ENCODE assay signal across 2 cellular contexts in genomic region chr6:87539554-87539953, GRCh38.
TF ChIP-seq lines count a peak whose summit lies in the region.

No MANE protein-coding gene starts in this region.

TF ChIP-seq in HEK293, 187 proteins besides CTCF, POLR2A, EP300 and RAD21:
- TF ChIP-seq ZNF791 (tag by site-specific recombination; IDR thresholded peaks at IDR 0.05) (no peak), SETDB1 (IDR thresholded peaks at IDR 0.05; ENCODE audit: insufficient read length, low read length) (peak; percentile 74)

TF ChIP-seq in K562, 482 proteins besides CTCF, POLR2A, EP300 and RAD21:
- TF ChIP-seq ZNF280A (IDR thresholded peaks at IDR 0.05; ENCODE audit: low read depth, partially characterized antibody) (peak; percentile 25), ADNP (tag; IDR thresholded peaks at IDR 0.05) (no peak), CBX3 (IDR thresholded peaks at IDR 0.05; ENCODE audit: borderline replicate concordance in 1 of 2, low read length in 2 of 2) (0 out of 3 replicates have a peak, but pooled peaks of 1 of the 2 experiments have one; percentile 65), FIP1L1 (IDR thresholded peaks at IDR 0.05; ENCODE audit: low read depth, low read length, poor library complexity, severe bottlenecking) (no peak)
